In the genomic region with DNA sequence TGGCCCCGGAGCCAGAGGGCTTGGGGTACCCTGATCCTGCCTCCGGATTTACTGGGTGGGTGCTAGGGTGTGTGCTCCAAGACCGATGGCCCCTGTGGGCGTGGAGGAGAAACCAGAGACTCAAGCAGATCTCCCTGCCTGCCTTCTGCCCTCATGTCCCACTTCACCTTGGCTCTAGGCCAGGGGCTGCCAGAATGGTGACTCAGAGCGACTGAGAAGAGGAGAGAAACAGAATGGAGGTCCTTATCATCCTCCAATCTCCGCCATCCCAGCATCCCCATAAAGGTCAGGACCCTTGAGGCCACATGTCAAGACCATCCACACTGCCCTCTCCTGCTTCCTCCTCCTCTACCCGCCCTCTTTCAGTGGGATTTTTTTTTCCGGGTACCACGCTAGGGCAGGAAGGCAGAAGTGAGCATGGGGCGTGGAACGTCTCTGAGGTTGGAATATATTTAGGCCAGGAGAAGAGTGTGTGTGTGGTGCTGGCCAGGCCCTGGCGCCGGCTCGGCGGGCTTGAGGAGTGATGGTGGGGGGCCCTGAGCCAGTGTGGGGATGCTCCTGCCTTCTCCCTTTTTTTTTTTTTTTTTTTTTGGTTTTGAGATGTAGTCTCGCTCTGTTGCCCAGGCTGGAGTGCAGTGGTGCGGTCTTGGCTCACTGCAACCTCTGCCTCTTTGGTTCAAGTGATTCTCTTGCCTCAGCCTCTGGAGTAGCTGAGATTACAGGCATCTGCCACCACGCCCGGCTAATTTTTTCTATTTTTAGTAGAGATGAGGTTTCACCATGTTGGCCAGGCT, we compare ENCODE assay signal across 9 cellular contexts. TPM values are rescaled to one million over a fixed set of nuclear protein-coding genes. Genes with fewer than 3 reads are reported as not detected.
DNase-seq lines count a peak whose midpoint lies in the region; ATAC-seq and TF ChIP-seq lines count a peak whose summit lies in the region.
"Had no signal": no experiment of that assay in that cellular context is flagged by ENCODE, and none has a peak within 500 bp of the region (broad histone marks: within the 10 kb centered on the region; RNA-seq: fewer than 3 reads in every experiment).

No MANE protein-coding gene starts in this region.

- ATAC-seq in GM21423 (IDR thresholded peaks at IDR 0.05; ENCODE audit: unreplicated experiment), result no peak

- no peaks in the 10 kb centered on the region for H3K9me2 ChIP-seq in PC-9 (ENCODE audit: insufficient read depth)

- TF ChIP-seq POLR2A in ovary (IDR thresholded peaks at IDR 0.05) (no peak), vagina (IDR thresholded peaks at IDR 0.05) (no peak)

- H3K27ac ChIP-seq in PC-9 (peak overlapping the region; percentile 99), ovary (no peak overlapping the region), vagina (peak overlapping the region; percentile 78)
- H3K27ac ChIP-seq: VCaP had no signal

- no TSS peak for BruUV-seq in PC-9 (replicated peaks; lab: Mats Ljungman, UMichigan)

- H3K4me3 ChIP-seq in PC-9, result no peak overlapping the region; the same call in 1 of the 2 replicates
- no peak overlapping the region for H3K4me3 ChIP-seq in fibroblast of pulmonary artery (replicated peaks; ENCODE audit: low read depth, low read length)
- no peak overlapping the region for H3K4me3 ChIP-seq in ovary
- H3K4me3 ChIP-seq in vagina, result peak overlapping the region in 1 of 2 donors; percentile 10

- H3F3A ChIP-seq in PC-9 (ENCODE audit: insufficient read depth, low read depth), result peaks cover 56% of the 10 kb centered on the region

- H3K79me2 ChIP-seq in PC-9 (ENCODE audit: low read depth), result peaks cover 32% of the 10 kb centered on the region

- TF ChIP-seq EP300 in ovary (IDR thresholded peaks at IDR 0.05), result no peak

- H3K4me1 ChIP-seq in PC-9 (replicated peaks; ENCODE audit: insufficient read depth) (peaks cover 62% of the 10 kb centered on the region), ovary (ENCODE audit: insufficient read depth) (no peaks in the 10 kb centered on the region), vagina (peaks cover 52% of the 10 kb centered on the region)

- POLR2A ChIA-PET in PC-9 (lab: Charles Lee; ENCODE audit: unreplicated experiment), result no interaction called here

- H4K20me1 ChIP-seq in PC-9 (ENCODE audit: insufficient read depth), result no peaks in the 10 kb centered on the region

- H2AFZ ChIP-seq in PC-9, result no peak overlapping the region

- peak; percentile 26 for DNase-seq in GOT3 (lab: John Stamatoyannopoulos, UW)
- peak; percentile 95 to 97 for DNase-seq in PC-9
- peak; percentile 74 for DNase-seq in activated T-helper 1 cell treated with Interleukin-2 at 50 U/mL for 16 hours (ENCODE audit: low read depth)
- DNase-seq in fibroblast of pulmonary artery (ENCODE audit: low read depth), result peak; percentile 75
- DNase-seq in ovary, result peak in 4 of 5 donors; percentile 39 to 60 (median 56)
- DNase-seq in vagina (ENCODE audit: extremely low spot score in 2 of 2), result no peak
- no peak for DNase-seq in NCI-H146 treated with DMSO at 0.1 percent for 48 hours (lab: John Stamatoyannopoulos, UW; ENCODE audit: unreplicated experiment)

- no peaks in the 10 kb centered on the region for H3K27me3 ChIP-seq in PC-9 (ENCODE audit: insufficient read depth, low read depth)
- H3K27me3 ChIP-seq in ovary, result no peaks in the 10 kb centered on the region
- H3K27me3 ChIP-seq in vagina, result no peaks in the 10 kb centered on the region

- intact Hi-C loops in PC-9 (cut with micrococcal nuclease; ENCODE audit: unreplicated experiment), result loop anchor here (1.0 to 5.0 kb wide), 2 partner anchors 10 to 680 kb away; no protein-coding TSS in a partner anchor
- intact Hi-C loops in ovary (cut with DNase I), result no loop called here
- intact Hi-C loops in vagina (cut with DNase I), result no loop called here

- TF ChIP-seq CTCF in PC-9 (conservative IDR thresholded peaks at IDR 0.05) (no peak), fibroblast of pulmonary artery (IDR thresholded peaks at IDR 0.05; ENCODE audit: low read length, missing control alignments) (no peak), ovary (IDR thresholded peaks at IDR 0.05) (no peak), vagina (IDR thresholded peaks at IDR 0.05) (no peak)

- H3K36me3 ChIP-seq in PC-9 (ENCODE audit: low read depth) (no peaks in the 10 kb centered on the region), ovary (no peaks in the 10 kb centered on the region), vagina (no peaks in the 10 kb centered on the region)

- no peaks in the 10 kb centered on the region for H3K9me3 ChIP-seq in PC-9 (ENCODE audit: insufficient read depth, low read depth)
- H3K9me3 ChIP-seq in ovary, result no peaks in the 10 kb centered on the region
- H3K9me3 ChIP-seq in vagina, result no peaks in the 10 kb centered on the region

- H3K4me2 ChIP-seq in PC-9, result peak overlapping the region; percentile 69

- WGBS in ovary, 3 donors, result 65 to 69% (median 67%) methylated on average over 19 of the region's 19 CpGs

- CTCF ChIA-PET in PC-9 (lab: Charles Lee), result no interaction called here

RNA-seq across cellular contexts. Expression of a gene that starts 22.3 kb away (rescaled TPM):
- 72.7 and 95.5 TPM in 2 replicates for total RNA-seq in PC-9 (2021)
- 100 to 1,000 TPM in 3 of 7 donors, 10 to 100 TPM in 4; 55.3 to 301 (median 82.8) TPM for total RNA-seq in ovary
- 10 to 100 TPM; 47.4 to 64.4 TPM for polyA plus RNA-seq in ovary
- 152 TPM for total RNA-seq in vagina

RNA-seq across cellular contexts. Expression of a gene that starts 22.4 kb away (rescaled TPM):
- total RNA-seq in PC-9 (2021), result 86.2 and 89.6 TPM in 2 replicates
- 10 to 100 TPM; 36.5 to 54.8 (median 43.0) TPM for total RNA-seq in ovary
- 10 to 100 TPM; 15.3 to 57.8 TPM for polyA plus RNA-seq in ovary
- 71.5 TPM for total RNA-seq in vagina

RNA-seq across cellular contexts. Expression of a gene that starts 54.5 kb away (rescaled TPM):
- total RNA-seq in PC-9 (2021) (101 and 133 TPM in 2 replicates), ovary (10 to 100 TPM in 6 of 7 donors, 1 to 10 TPM in 1; 5.1 to 31.4 (median 21.8) TPM), vagina (22.6 TPM)
- 10 to 100 TPM in 1 of 2 donors, 1 to 10 TPM in 1; 3.2 to 14.8 TPM for polyA plus RNA-seq in ovary

RNA-seq across cellular contexts. Expression of a gene that starts 56.0 kb away (rescaled TPM):
- total RNA-seq in PC-9 (2021) (44.1 and 51.1 TPM in 2 replicates), ovary (10 to 100 TPM; 23.6 to 54.8 (median 38.7) TPM), vagina (28.0 TPM)
- 10 to 100 TPM in 1 of 2 donors, 1 to 10 TPM in 1; 7.6 to 37.2 TPM for polyA plus RNA-seq in ovary

Comparison
In these comparisons a context has a peak if more than half of its experiments do, and no peak if none do; other contexts are left out.
1. DNase-seq: peak in GOT3 (single experiment), PC-9 (2 of 2), activated T-helper 1 cell treated with Interleukin-2 at 50 U/mL for 16 hours (single experiment), fibroblast of pulmonary artery (single experiment) and ovary (4 of 5); none in vagina (0 of 2) and NCI-H146 treated with DMSO at 0.1 percent for 48 hours (single experiment).
2. H3K27ac ChIP-seq: peak in PC-9 (single experiment) and vagina (single experiment); none in ovary (0 of 2).